Comparison of ENCODE assay signal across 1 cellular context in the genomic region with DNA sequence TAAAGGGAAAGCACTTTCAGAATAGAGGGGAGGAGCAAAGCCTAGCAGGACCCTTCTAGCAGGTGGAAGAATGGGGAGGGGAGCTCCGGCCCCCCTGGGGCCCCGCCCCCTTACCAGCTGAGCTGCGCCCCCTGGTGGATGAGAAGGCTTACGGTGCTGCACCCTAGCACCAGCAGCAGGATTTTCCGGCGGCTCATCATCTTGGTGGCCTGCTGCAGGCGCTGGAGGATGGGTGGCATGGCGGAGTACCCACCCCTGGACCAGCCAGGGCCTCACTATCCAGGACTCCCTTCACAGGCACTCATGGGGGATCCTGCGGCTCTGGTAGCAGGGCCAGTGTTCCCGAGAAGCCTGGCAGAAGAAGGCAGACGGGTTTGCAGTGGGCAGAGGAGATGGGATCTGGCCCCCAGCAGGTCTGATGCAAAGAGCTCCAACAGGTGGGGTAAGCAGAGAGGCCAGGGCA.
A peak's percentile ranks its signal among the peaks of the same experiment; 100 is the strongest.
TF ChIP-seq lines count a peak whose summit lies in the region.

No MANE protein-coding gene starts in this region.

TF ChIP-seq in K562, 482 proteins besides CTCF, POLR2A, EP300 and RAD21 (continued from another document and continues in another):
- TF ChIP-seq, protein P1, sequence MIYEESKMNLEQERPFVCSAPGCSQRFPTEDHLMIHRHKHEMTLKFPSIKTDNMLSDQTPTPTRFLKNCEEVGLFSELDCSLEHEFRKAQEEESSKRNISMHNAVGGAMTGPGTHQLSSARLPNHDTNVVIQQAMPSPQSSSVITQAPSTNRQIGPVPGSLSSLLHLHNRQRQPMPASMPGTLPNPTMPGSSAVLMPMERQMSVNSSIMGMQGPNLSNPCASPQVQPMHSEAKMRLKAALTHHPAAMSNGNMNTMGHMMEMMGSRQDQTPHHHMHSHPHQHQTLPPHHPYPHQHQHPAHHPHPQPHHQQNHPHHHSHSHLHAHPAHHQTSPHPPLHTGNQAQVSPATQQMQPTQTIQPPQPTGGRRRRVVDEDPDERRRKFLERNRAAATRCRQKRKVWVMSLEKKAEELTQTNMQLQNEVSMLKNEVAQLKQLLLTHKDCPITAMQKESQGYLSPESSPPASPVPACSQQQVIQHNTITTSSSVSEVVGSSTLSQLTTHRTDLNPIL (CRISPR knock-in tag; IDR thresholded peaks at IDR 0.05), result no peak
- TF ChIP-seq SPI1 (IDR thresholded peaks at IDR 0.05; ENCODE audit: borderline replicate concordance, low read depth, low read length) (no peak), ILK (tag; IDR thresholded peaks at IDR 0.05; ENCODE audit: borderline replicate concordance, low read depth) (no peak), IRF2 (CRISPR knock-in tag; IDR thresholded peaks at IDR 0.05) (no peak), TAF1 (IDR thresholded peaks at IDR 0.05; ENCODE audit: control insufficient read depth, extremely low read depth, insufficient read depth, low read length, severe bottlenecking) (no peak), SRSF1 (IDR thresholded peaks at IDR 0.05; ENCODE audit: low read depth, low read length) (no peak), ZNF589 (CRISPR knock-in tag; IDR thresholded peaks at IDR 0.05; ENCODE audit: low read depth) (no peak), SMARCB1 (IDR thresholded peaks at IDR 0.05; ENCODE audit: insufficient read length, low read depth) (no peak), SLC30A9 (CRISPR knock-in tag; IDR thresholded peaks at IDR 0.05) (no peak), ZNF561 (CRISPR knock-in tag; conservative IDR thresholded peaks at IDR 0.05) (no peak), BHLHE40 (IDR thresholded peaks at IDR 0.05; ENCODE audit: low read length) (no peak), FOXA3 (CRISPR knock-in tag; conservative IDR thresholded peaks at IDR 0.05 in 1 of 2, IDR thresholded peaks at IDR 0.05 in 1 of 2) (no peak), WHSC1 (IDR thresholded peaks at IDR 0.05; ENCODE audit: low read length) (no peak), ZNF57 (CRISPR knock-in tag; IDR thresholded peaks at IDR 0.05) (no peak), HOXB6 (CRISPR knock-in tag; IDR thresholded peaks at IDR 0.05; ENCODE audit: borderline replicate concordance) (no peak), NCOA4 (IDR thresholded peaks at IDR 0.05; ENCODE audit: partially characterized antibody) (no peak), TCF3 (CRISPR knock-in tag; IDR thresholded peaks at IDR 0.05) (no peak), RCOR1 (IDR thresholded peaks at IDR 0.05; ENCODE audit: borderline replicate concordance in 1 of 2, low read depth in 2 of 2, low read length in 2 of 2) (peak in 1 of 2 experiments; percentile 64; a peak in 2 of 4 replicates), SREBF2 (CRISPR knock-in tag; IDR thresholded peaks at IDR 0.05) (no peak), ZNF76 (CRISPR knock-in tag; IDR thresholded peaks at IDR 0.05; ENCODE audit: borderline replicate concordance) (no peak), ELF1 (tag; IDR thresholded peaks at IDR 0.05) (no peak), BACH1 (tag; IDR thresholded peaks at IDR 0.05) (no peak), SIRT6 (IDR thresholded peaks at IDR 0.05; ENCODE audit: low read depth, low read length) (no peak), ARID1B (IDR thresholded peaks at IDR 0.05) (no peak), MECOM (CRISPR knock-in tag; IDR thresholded peaks at IDR 0.05) (no peak), HNRNPK (IDR thresholded peaks at IDR 0.05; ENCODE audit: low read depth, low read length, poor library complexity, severe bottlenecking) (no peak), NR2F6 (CRISPR knock-in tag; IDR thresholded peaks at IDR 0.05) (no peak), MXI1 (IDR thresholded peaks at IDR 0.05; ENCODE audit: low read depth, low read length) (no peak), PRMT5 (CRISPR knock-in tag; IDR thresholded peaks at IDR 0.05) (no peak), CXXC5 (CRISPR knock-in tag; IDR thresholded peaks at IDR 0.05) (no peak), MBD2 (IDR thresholded peaks at IDR 0.05; ENCODE audit: borderline replicate concordance, low read depth) (no peak), BRD4 (IDR thresholded peaks at IDR 0.05) (no peak)
- TF ChIP-seq, protein P2, sequence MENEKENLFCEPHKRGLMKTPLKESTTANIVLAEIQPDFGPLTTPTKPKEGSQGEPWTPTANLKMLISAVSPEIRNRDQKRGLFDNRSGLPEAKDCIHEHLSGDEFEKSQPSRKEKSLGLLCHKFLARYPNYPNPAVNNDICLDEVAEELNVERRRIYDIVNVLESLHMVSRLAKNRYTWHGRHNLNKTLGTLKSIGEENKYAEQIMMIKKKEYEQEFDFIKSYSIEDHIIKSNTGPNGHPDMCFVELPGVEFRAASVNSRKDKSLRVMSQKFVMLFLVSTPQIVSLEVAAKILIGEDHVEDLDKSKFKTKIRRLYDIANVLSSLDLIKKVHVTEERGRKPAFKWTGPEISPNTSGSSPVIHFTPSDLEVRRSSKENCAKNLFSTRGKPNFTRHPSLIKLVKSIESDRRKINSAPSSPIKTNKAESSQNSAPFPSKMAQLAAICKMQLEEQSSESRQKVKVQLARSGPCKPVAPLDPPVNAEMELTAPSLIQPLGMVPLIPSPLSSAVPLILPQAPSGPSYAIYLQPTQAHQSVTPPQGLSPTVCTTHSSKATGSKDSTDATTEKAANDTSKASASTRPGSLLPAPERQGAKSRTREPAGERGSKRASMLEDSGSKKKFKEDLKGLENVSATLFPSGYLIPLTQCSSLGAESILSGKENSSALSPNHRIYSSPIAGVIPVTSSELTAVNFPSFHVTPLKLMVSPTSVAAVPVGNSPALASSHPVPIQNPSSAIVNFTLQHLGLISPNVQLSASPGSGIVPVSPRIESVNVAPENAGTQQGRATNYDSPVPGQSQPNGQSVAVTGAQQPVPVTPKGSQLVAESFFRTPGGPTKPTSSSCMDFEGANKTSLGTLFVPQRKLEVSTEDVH (IDR thresholded peaks at IDR 0.05; ENCODE audit: low read depth, partially characterized antibody), result no peak
- TF ChIP-seq, protein P3, sequence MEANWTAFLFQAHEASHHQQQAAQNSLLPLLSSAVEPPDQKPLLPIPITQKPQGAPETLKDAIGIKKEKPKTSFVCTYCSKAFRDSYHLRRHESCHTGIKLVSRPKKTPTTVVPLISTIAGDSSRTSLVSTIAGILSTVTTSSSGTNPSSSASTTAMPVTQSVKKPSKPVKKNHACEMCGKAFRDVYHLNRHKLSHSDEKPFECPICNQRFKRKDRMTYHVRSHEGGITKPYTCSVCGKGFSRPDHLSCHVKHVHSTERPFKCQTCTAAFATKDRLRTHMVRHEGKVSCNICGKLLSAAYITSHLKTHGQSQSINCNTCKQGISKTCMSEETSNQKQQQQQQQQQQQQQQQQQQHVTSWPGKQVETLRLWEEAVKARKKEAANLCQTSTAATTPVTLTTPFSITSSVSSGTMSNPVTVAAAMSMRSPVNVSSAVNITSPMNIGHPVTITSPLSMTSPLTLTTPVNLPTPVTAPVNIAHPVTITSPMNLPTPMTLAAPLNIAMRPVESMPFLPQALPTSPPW (CRISPR knock-in tag; IDR thresholded peaks at IDR 0.05), result peak; percentile 98
- TF ChIP-seq, protein P4, sequence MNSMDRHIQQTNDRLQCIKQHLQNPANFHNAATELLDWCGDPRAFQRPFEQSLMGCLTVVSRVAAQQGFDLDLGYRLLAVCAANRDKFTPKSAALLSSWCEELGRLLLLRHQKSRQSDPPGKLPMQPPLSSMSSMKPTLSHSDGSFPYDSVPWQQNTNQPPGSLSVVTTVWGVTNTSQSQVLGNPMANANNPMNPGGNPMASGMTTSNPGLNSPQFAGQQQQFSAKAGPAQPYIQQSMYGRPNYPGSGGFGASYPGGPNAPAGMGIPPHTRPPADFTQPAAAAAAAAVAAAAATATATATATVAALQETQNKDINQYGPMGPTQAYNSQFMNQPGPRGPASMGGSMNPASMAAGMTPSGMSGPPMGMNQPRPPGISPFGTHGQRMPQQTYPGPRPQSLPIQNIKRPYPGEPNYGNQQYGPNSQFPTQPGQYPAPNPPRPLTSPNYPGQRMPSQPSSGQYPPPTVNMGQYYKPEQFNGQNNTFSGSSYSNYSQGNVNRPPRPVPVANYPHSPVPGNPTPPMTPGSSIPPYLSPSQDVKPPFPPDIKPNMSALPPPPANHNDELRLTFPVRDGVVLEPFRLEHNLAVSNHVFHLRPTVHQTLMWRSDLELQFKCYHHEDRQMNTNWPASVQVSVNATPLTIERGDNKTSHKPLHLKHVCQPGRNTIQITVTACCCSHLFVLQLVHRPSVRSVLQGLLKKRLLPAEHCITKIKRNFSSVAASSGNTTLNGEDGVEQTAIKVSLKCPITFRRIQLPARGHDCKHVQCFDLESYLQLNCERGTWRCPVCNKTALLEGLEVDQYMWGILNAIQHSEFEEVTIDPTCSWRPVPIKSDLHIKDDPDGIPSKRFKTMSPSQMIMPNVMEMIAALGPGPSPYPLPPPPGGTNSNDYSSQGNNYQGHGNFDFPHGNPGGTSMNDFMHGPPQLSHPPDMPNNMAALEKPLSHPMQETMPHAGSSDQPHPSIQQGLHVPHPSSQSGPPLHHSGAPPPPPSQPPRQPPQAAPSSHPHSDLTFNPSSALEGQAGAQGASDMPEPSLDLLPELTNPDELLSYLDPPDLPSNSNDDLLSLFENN (IDR thresholded peaks at IDR 0.05; ENCODE audit: low read depth in 2 of 2, low read length in 2 of 2), result no peak
- TF ChIP-seq, protein P5, sequence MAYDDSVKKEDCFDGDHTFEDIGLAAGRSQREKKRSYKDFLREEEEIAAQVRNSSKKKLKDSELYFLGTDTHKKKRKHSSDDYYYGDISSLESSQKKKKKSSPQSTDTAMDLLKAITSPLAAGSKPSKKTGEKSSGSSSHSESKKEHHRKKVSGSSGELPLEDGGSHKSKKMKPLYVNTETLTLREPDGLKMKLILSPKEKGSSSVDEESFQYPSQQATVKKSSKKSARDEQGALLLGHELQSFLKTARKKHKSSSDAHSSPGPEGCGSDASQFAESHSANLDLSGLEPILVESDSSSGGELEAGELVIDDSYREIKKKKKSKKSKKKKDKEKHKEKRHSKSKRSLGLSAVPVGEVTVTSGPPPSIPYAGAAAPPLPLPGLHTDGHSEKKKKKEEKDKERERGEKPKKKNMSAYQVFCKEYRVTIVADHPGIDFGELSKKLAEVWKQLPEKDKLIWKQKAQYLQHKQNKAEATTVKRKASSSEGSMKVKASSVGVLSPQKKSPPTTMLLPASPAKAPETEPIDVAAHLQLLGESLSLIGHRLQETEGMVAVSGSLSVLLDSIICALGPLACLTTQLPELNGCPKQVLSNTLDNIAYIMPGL (CRISPR knock-in tag; IDR thresholded peaks at IDR 0.05), result no peak
- TF ChIP-seq, protein P6, sequence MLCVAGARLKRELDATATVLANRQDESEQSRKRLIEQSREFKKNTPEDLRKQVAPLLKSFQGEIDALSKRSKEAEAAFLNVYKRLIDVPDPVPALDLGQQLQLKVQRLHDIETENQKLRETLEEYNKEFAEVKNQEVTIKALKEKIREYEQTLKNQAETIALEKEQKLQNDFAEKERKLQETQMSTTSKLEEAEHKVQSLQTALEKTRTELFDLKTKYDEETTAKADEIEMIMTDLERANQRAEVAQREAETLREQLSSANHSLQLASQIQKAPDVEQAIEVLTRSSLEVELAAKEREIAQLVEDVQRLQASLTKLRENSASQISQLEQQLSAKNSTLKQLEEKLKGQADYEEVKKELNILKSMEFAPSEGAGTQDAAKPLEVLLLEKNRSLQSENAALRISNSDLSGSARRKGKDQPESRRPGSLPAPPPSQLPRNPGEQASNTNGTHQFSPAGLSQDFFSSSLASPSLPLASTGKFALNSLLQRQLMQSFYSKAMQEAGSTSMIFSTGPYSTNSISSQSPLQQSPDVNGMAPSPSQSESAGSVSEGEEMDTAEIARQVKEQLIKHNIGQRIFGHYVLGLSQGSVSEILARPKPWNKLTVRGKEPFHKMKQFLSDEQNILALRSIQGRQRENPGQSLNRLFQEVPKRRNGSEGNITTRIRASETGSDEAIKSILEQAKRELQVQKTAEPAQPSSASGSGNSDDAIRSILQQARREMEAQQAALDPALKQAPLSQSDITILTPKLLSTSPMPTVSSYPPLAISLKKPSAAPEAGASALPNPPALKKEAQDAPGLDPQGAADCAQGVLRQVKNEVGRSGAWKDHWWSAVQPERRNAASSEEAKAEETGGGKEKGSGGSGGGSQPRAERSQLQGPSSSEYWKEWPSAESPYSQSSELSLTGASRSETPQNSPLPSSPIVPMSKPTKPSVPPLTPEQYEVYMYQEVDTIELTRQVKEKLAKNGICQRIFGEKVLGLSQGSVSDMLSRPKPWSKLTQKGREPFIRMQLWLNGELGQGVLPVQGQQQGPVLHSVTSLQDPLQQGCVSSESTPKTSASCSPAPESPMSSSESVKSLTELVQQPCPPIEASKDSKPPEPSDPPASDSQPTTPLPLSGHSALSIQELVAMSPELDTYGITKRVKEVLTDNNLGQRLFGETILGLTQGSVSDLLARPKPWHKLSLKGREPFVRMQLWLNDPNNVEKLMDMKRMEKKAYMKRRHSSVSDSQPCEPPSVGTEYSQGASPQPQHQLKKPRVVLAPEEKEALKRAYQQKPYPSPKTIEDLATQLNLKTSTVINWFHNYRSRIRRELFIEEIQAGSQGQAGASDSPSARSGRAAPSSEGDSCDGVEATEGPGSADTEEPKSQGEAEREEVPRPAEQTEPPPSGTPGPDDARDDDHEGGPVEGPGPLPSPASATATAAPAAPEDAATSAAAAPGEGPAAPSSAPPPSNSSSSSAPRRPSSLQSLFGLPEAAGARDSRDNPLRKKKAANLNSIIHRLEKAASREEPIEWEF (CRISPR knock-in tag; IDR thresholded peaks at IDR 0.05), result no peak
- TF ChIP-seq, protein P7, sequence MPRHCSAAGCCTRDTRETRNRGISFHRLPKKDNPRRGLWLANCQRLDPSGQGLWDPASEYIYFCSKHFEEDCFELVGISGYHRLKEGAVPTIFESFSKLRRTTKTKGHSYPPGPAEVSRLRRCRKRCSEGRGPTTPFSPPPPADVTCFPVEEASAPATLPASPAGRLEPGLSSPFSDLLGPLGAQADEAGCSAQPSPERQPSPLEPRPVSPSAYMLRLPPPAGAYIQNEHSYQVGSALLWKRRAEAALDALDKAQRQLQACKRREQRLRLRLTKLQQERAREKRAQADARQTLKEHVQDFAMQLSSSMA (CRISPR knock-in tag; IDR thresholded peaks at IDR 0.05), result no peak
- TF ChIP-seq, protein P8, sequence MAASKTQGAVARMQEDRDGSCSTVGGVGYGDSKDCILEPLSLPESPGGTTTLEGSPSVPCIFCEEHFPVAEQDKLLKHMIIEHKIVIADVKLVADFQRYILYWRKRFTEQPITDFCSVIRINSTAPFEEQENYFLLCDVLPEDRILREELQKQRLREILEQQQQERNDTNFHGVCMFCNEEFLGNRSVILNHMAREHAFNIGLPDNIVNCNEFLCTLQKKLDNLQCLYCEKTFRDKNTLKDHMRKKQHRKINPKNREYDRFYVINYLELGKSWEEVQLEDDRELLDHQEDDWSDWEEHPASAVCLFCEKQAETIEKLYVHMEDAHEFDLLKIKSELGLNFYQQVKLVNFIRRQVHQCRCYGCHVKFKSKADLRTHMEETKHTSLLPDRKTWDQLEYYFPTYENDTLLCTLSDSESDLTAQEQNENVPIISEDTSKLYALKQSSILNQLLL (CRISPR knock-in tag; IDR thresholded peaks at IDR 0.05; ENCODE audit: borderline replicate concordance), result no peak
- TF ChIP-seq, protein P9, sequence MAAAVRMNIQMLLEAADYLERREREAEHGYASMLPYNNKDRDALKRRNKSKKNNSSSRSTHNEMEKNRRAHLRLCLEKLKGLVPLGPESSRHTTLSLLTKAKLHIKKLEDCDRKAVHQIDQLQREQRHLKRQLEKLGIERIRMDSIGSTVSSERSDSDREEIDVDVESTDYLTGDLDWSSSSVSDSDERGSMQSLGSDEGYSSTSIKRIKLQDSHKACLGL (CRISPR knock-in tag; IDR thresholded peaks at IDR 0.05; ENCODE audit: borderline replicate concordance, poor library complexity, severe bottlenecking), result no peak
